32 cellular contexts compared by ENCODE assay signal in genomic region chr10:77591238-77591880, GRCh38. TPM values are rescaled to one million over a fixed set of nuclear protein-coding genes. Genes with fewer than 3 reads are reported as not detected.
DNase-seq lines count a peak whose midpoint lies in the region; ATAC-seq and TF ChIP-seq lines count a peak whose summit lies in the region.
"Had no signal": no experiment of that assay in that cellular context is flagged by ENCODE, and none has a peak within 500 bp of the region (broad histone marks: within the 10 kb centered on the region; RNA-seq: fewer than 3 reads in every experiment).

No MANE protein-coding gene starts in this region.

- ATAC-seq in Panc1 = no peak
- ATAC-seq in gastroesophageal sphincter = no peak
- ATAC-seq in HG03469 (IDR thresholded peaks at IDR 0.05; ENCODE audit: unreplicated experiment) = no peak
- no peak for ATAC-seq in left colon
- ATAC-seq in upper lobe of right lung = no peak
- ATAC-seq: activated T-cell treated with anti-CD3 and anti-CD28 coated beads, Interleukin-2, amount 50 U/mL, for 4 hours; stimulated activated memory B cell treated with anti-CD40 and anti-IgM and Interleukin-4, amounts not matched to agents 10 μg/mL and 1 μg/mL and 100 μg/mL, for 72 hours had no signal

- 80 to 83% methylated on average over 1 to 3 of the region's 3 CpGs for WGBS in gastroesophageal sphincter (ENCODE audit: low coverage in 1 of 2), 2 donors

- no peaks in the 10 kb centered on the region for H3K9me3 ChIP-seq in Panc1 (ENCODE audit: control insufficient read depth, insufficient read depth, low read depth, low read length)
- no peaks in the 10 kb centered on the region for H3K9me3 ChIP-seq in gastroesophageal sphincter
- H3K9me3 ChIP-seq in skeletal muscle tissue (ENCODE audit: control insufficient read depth in 3 of 3, low read length in 3 of 3) = no peaks in the 10 kb centered on the region
- no peaks in the 10 kb centered on the region for H3K9me3 ChIP-seq in upper lobe of right lung
- H3K9me3 ChIP-seq: Caco-2, suprapubic skin, vagina had no signal

- H3K4me1 ChIP-seq in Panc1 (ENCODE audit: control insufficient read depth, insufficient read depth, low read length) = peaks cover 56% of the 10 kb centered on the region
- peaks cover 12 to 88% (median 19%) of the 10 kb centered on the region in 3 donors for H3K4me1 ChIP-seq in gastroesophageal sphincter
- peaks cover 57 to 69% (median 61%) of the 10 kb centered on the region in 3 donors for H3K4me1 ChIP-seq in skeletal muscle tissue (ENCODE audit: control insufficient read depth in 3 of 3, insufficient read depth in 3 of 3, low read length in 3 of 3)
- H3K4me1 ChIP-seq in upper lobe of right lung = no peaks in the 10 kb centered on the region

- no peak for TF ChIP-seq POLR2A in gastroesophageal sphincter (IDR thresholded peaks at IDR 0.05)

- TF ChIP-seq EP300 in gastroesophageal sphincter (IDR thresholded peaks at IDR 0.05) = no peak

- no peaks in the 10 kb centered on the region for H3K36me3 ChIP-seq in Panc1 (ENCODE audit: control insufficient read depth, insufficient read depth, low read length)
- no peaks in the 10 kb centered on the region for H3K36me3 ChIP-seq in gastroesophageal sphincter
- no peaks in the 10 kb centered on the region for H3K36me3 ChIP-seq in skeletal muscle tissue (ENCODE audit: control insufficient read depth in 3 of 3, insufficient read depth in 3 of 3, low read length in 3 of 3)
- no peaks in the 10 kb centered on the region for H3K36me3 ChIP-seq in upper lobe of right lung
- H3K36me3 ChIP-seq: brain microvascular endothelial cell, suprapubic skin, vagina had no signal

- H3K27me3 ChIP-seq in Panc1 (ENCODE audit: control insufficient read depth, insufficient read depth, low read length) (no peaks in the 10 kb centered on the region), gastroesophageal sphincter (no peaks in the 10 kb centered on the region), skeletal muscle tissue (ENCODE audit: control insufficient read depth in 3 of 3, insufficient read depth in 3 of 3, low read length in 3 of 3) (no peaks in the 10 kb centered on the region), upper lobe of right lung (no peaks in the 10 kb centered on the region)
- H3K27me3 ChIP-seq: brain microvascular endothelial cell, suprapubic skin, vagina had no signal

- H3K9ac ChIP-seq in skeletal muscle tissue (ENCODE audit: low read depth in 1 of 3, low read length in 3 of 3) = peak overlapping the region in 2 of 3 donors; percentile 4 to 77

- CTCF ChIA-PET in Panc1 (lab: Charles Lee) = no interaction called here

- H3K27me3 Mint-ChIP-seq in HFFc6 (ENCODE audit: insufficient read depth) = no peaks in the 10 kb centered on the region
- H3K27me3 Mint-ChIP-seq: activated CD4-positive, alpha-beta T cell treated with anti-CD3 and anti-CD28 coated beads, Interleukin-2, amount 10 ng/mL, durations not matched to agents 24 days and 14 days; stimulated activated memory B cell treated with anti-CD40 and anti-IgM and Interleukin-4, amounts not matched to agents 10 μg/mL and 1 μg/mL and 100 μg/mL, for 72 hours had no signal

- peak overlapping the region; percentile 33 for H3K27ac Mint-ChIP-seq in HFFc6
- H3K27ac Mint-ChIP-seq: activated CD4-positive, alpha-beta T cell treated with anti-CD3 and anti-CD28 coated beads, Interleukin-2, amount 10 ng/mL, durations not matched to agents 24 days and 14 days; stimulated activated memory B cell treated with anti-CD40 and anti-IgM and Interleukin-4, amounts not matched to agents 10 μg/mL and 1 μg/mL and 100 μg/mL, for 72 hours had no signal

- DNase-seq in HFFc6 = no peak
- no peak for DNase-seq in Panc1 (ENCODE audit: low read depth, low spot score)
- no peak for DNase-seq in left colon
- no peak for DNase-seq in inferior parietal cortex (ENCODE audit: extremely low spot score)
- no peak for DNase-seq in upper lobe of right lung
- DNase-seq: activated CD4-positive, alpha-beta T cell treated with anti-CD3 and anti-CD28 coated beads, Interleukin-2, amount 10 ng/mL, durations not matched to agents 24 days and 14 days; activated T-cell treated with anti-CD3 and anti-CD28 coated beads, Interleukin-2, amount 50 U/mL, for 4 hours; brain microvascular endothelial cell; Caco-2; DND-41; effector CD4-positive, alpha-beta T cell; HCEC 1CT; Karpas-422; left cardiac atrium; mesendoderm; naive B cell; NCI-H146; NCI-H446 treated with DMSO at 0.1 percent for 48 hours; occipital lobe; PC-9; retina; SHP77; stimulated activated CD4-positive, alpha-beta T cell treated with anti-CD3 and anti-CD28 coated beads, Interleukin-4, amount 100 ng/mL, for 4 hours; SW 1271; T1000 had no signal

- no peaks in the 10 kb centered on the region for H3K9me3 Mint-ChIP-seq in HFFc6
- H3K9me3 Mint-ChIP-seq: activated CD4-positive, alpha-beta T cell treated with anti-CD3 and anti-CD28 coated beads, Interleukin-2, amount 10 ng/mL, durations not matched to agents 24 days and 14 days; activated T-cell treated with anti-CD3 and anti-CD28 coated beads, Interleukin-2, amount 50 U/mL, for 4 hours; stimulated activated memory B cell treated with anti-CD40 and anti-IgM and Interleukin-4, amounts not matched to agents 10 μg/mL and 1 μg/mL and 100 μg/mL, for 72 hours had no signal

- TF ChIP-seq CTCF in HFFc6 (IDR thresholded peaks at IDR 0.05) (no peak), Panc1 (IDR thresholded peaks at IDR 0.05) (no peak), gastroesophageal sphincter (IDR thresholded peaks at IDR 0.05) (no peak), upper lobe of right lung (IDR thresholded peaks at IDR 0.05) (no peak)

- peaks cover 23% of the 10 kb centered on the region for H3K36me3 Mint-ChIP-seq in HFFc6 (ENCODE audit: low read depth)
- H3K36me3 Mint-ChIP-seq: naive B cell; stimulated activated memory B cell treated with anti-CD40 and anti-IgM and Interleukin-4, amounts not matched to agents 10 μg/mL and 1 μg/mL and 100 μg/mL, for 72 hours had no signal

- POLR2A ChIA-PET in Panc1 (lab: Charles Lee) = no interaction called here

- H3K4me3 Mint-ChIP-seq in HFFc6 = no peak overlapping the region
- H3K4me3 Mint-ChIP-seq: activated CD4-positive, alpha-beta T cell treated with anti-CD3 and anti-CD28 coated beads, Interleukin-2, amount 10 ng/mL, durations not matched to agents 24 days and 14 days; activated T-cell treated with anti-CD3 and anti-CD28 coated beads, Interleukin-2, amount 50 U/mL, for 4 hours; naive B cell; stimulated activated memory B cell treated with anti-CD40 and anti-IgM and Interleukin-4, amounts not matched to agents 10 μg/mL and 1 μg/mL and 100 μg/mL, for 72 hours had no signal

- H3K4me1 Mint-ChIP-seq in HFFc6 (ENCODE audit: low read depth) = peaks cover 72% of the 10 kb centered on the region
- H3K4me1 Mint-ChIP-seq: activated CD4-positive, alpha-beta T cell treated with anti-CD3 and anti-CD28 coated beads, Interleukin-2, amount 10 ng/mL, durations not matched to agents 24 days and 14 days; stimulated activated memory B cell treated with anti-CD40 and anti-IgM and Interleukin-4, amounts not matched to agents 10 μg/mL and 1 μg/mL and 100 μg/mL, for 72 hours had no signal

- no TSS peak for BruUV-seq in Panc1 (replicated peaks; lab: Mats Ljungman, UMichigan)

- no peak overlapping the region for H3K4me3 ChIP-seq in Panc1 (ENCODE audit: low read depth in 2 of 2, low read length in 2 of 2)
- no peak overlapping the region for H3K4me3 ChIP-seq in gastroesophageal sphincter
- H3K4me3 ChIP-seq in skeletal muscle tissue (ENCODE audit: low read length in 3 of 3) = peak overlapping the region in 2 of 3 donors; percentile 32 to 37
- H3K4me3 ChIP-seq in upper lobe of right lung = no peak overlapping the region
- H3K4me3 ChIP-seq: PC-9, suprapubic skin, vagina had no signal

- intact Hi-C loops in Panc1 (cut with micrococcal nuclease; ENCODE audit: unreplicated experiment) = no loop called here
- intact Hi-C loops in left colon (cut with DNase I, micrococcal nuclease) = no loop called here
- intact Hi-C loops in upper lobe of right lung (cut with DNase I) = no loop called here

- in situ Hi-C loops in Panc1 (cut with HindIII; ENCODE audit: low pct_unique_long_range_greater_than_20kb, low sequenced_read_pairs) = no loop called here

- H3K27ac ChIP-seq in Panc1 (ENCODE audit: low read length) (peak overlapping the region; percentile 37; the same call in 1 of the 2 replicates), gastroesophageal sphincter (peak overlapping the region; percentile 71 to 89 (median 86)), skeletal muscle tissue (ENCODE audit: low read depth, low read length) (peak overlapping the region; percentile 73), upper lobe of right lung (no peak overlapping the region)
- H3K27ac ChIP-seq: brain microvascular endothelial cell, C4-2B, suprapubic skin, vagina had no signal

RNA-seq across cellular contexts. Expression of gene KCNMA1, which starts 46.2 kb away (rescaled TPM):
- total RNA-seq in HFFc6 (2021; fragmentation: NEBNext Ultra II Directional; extraction: Animal tissue kit (Norgen Biotek cat#: 25700)) = 100 to 1,000 TPM in 2 of 6 experiments, 10 to 100 TPM in 4; 87.1 to 191 (median 93.5) TPM
- total RNA-seq in Panc1 (2021; ENCODE audit: unreplicated experiment) = 91.9 TPM
- 75.5 TPM for polyA plus RNA-seq in Panc1 (2012; ENCODE audit: insufficient read length)
- 100 to 1,000 TPM; 168 to 389 (median 323) TPM for total RNA-seq in gastroesophageal sphincter
- 18.8 TPM for total RNA-seq in skeletal muscle tissue
- total RNA-seq in left colon = 10 to 100 TPM; 49.9 to 76.2 TPM
- total RNA-seq in upper lobe of right lung = 26.3 TPM
- total RNA-seq: activated CD4-positive, alpha-beta T cell treated with anti-CD3 and anti-CD28 coated beads, Interleukin-2, amount 10 ng/mL, durations not matched to agents 24 days and 14 days had no signal

Comparison
In these comparisons a context has a peak if more than half of its experiments do, and no peak if none do; other contexts are left out.
1. H3K4me3 ChIP-seq: peak in skeletal muscle tissue (2 of 3); none in Panc1 (0 of 2), gastroesophageal sphincter (0 of 2) and upper lobe of right lung (single experiment).